12 cellular contexts compared by ENCODE assay signal in genomic region chr3:74613060-74613459, GRCh38. TPM values are rescaled to one million over a fixed set of nuclear protein-coding genes. Genes with fewer than 3 reads are reported as not detected.
DNase-seq lines count a peak whose midpoint lies in the region; ATAC-seq and TF ChIP-seq lines count a peak whose summit lies in the region.
"Had no signal": no experiment of that assay in that cellular context is flagged by ENCODE, and none has a peak within 500 bp of the region (broad histone marks: within the 10 kb centered on the region; RNA-seq: fewer than 3 reads in every experiment).

No MANE protein-coding gene starts in this region.

- peaks cover 11% of the 10 kb centered on the region for H3K4me1 ChIP-seq in hepatocyte (ENCODE audit: insufficient read depth)

- DNase-seq in EL = peak; percentile 64
- DNase-seq in WTC11 (ENCODE audit: low spot score) = no peak
- DNase-seq in hepatocyte (ENCODE audit: low spot score) = no peak
- DNase-seq in skeletal muscle cell (ENCODE audit: low read depth) = no peak
- DNase-seq in GM10266 (ENCODE audit: extremely low spot score) = no peak
- no peak for DNase-seq in foreskin melanocyte
- DNase-seq in NCI-H510A treated with DMSO at 0.1 percent for 48 hours (lab: John Stamatoyannopoulos, UW) = no peak
- DNase-seq: NCI-H146, PC-9 had no signal

- H3K36me3 ChIP-seq in hepatocyte (replicated peaks; ENCODE audit: insufficient read depth, low read depth) = no peaks in the 10 kb centered on the region

- H3K4me1 Mint-ChIP-seq in WTC11 = 0 out of 2 replicates have a peak, but pooled peaks cover 2% of the 10 kb centered on the region

- no peaks in the 10 kb centered on the region for H3K79me2 ChIP-seq in hepatocyte

- ATAC-seq in WTC11 (no peak), GM19452 (IDR thresholded peaks at IDR 0.05; ENCODE audit: unreplicated experiment) (no peak)

- H4K20me1 ChIP-seq in hepatocyte (ENCODE audit: insufficient read depth, poor library complexity, severe bottlenecking) = no peaks in the 10 kb centered on the region

- H3K9me3 Mint-ChIP-seq in WTC11 = no peaks in the 10 kb centered on the region

- no peaks in the 10 kb centered on the region for H3K36me3 Mint-ChIP-seq in WTC11

- peak overlapping the region; percentile 70 for H3K4me3 Mint-ChIP-seq in WTC11
- H3K4me3 Mint-ChIP-seq: stimulated activated naive CD8-positive, alpha-beta T cell treated with anti-CD3 and anti-CD28 coated beads, Interleukin-15, Interleukin-2, amounts not matched to agents 100 ng/mL and 50 ng/mL, for 24 hours had no signal

- H3K4me3 ChIP-seq in hepatocyte (no peak overlapping the region), skeletal muscle cell (ENCODE audit: low read depth, low read length) (peak overlapping the region; percentile 55)
- H3K4me3 ChIP-seq: PC-9 had no signal

- H3K27me3 ChIP-seq in hepatocyte = peaks cover 30% of the 10 kb centered on the region

- no peaks in the 10 kb centered on the region for H3K9me2 ChIP-seq in hepatocyte (replicated peaks; ENCODE audit: insufficient read depth)

- no peaks in the 10 kb centered on the region for H3K9me3 ChIP-seq in hepatocyte (ENCODE audit: low read depth)

- no peak overlapping the region for H2AFZ ChIP-seq in hepatocyte
- H2AFZ ChIP-seq: PC-9 had no signal

- H3K27ac ChIP-seq in hepatocyte = peak overlapping the region; percentile 23
- H3K27ac ChIP-seq: PC-9 had no signal

- H3K27ac Mint-ChIP-seq in WTC11 = no peak overlapping the region
- H3K27ac Mint-ChIP-seq: stimulated activated naive CD8-positive, alpha-beta T cell treated with anti-CD3 and anti-CD28 coated beads, Interleukin-15, Interleukin-2, amounts not matched to agents 100 ng/mL and 50 ng/mL, for 24 hours had no signal

- POLR2A ChIA-PET in WTC11 (lab: Charles Lee) = no interaction called here

- 49% methylated on average over 2 of the region's 2 CpGs for WGBS in hepatocyte (ENCODE audit: low lambda C conversion rate, missing lambda C conversion rate)

- H3K4me2 ChIP-seq in hepatocyte = peak overlapping the region; percentile 88
- H3K4me2 ChIP-seq: PC-9 had no signal

- CTCF ChIA-PET in WTC11 (lab: Charles Lee) = no interaction called here

- H3K27me3 Mint-ChIP-seq in WTC11 (ENCODE audit: low read depth) = peaks cover 76% of the 10 kb centered on the region

- no peak for TF ChIP-seq CTCF in WTC11 (IDR thresholded peaks at IDR 0.05)
- no peak for TF ChIP-seq CTCF in hepatocyte (IDR thresholded peaks at IDR 0.05; ENCODE audit: poor library complexity)
- TF ChIP-seq CTCF in GM10266 (IDR thresholded peaks at IDR 0.05; ENCODE audit: control insufficient read depth, insufficient read depth, low read depth, missing control alignments) = no peak

TF ChIP-seq in WTC11, 78 proteins besides CTCF, POLR2A, EP300 and RAD21 (continues in another document):
- TF ChIP-seq, protein P1, sequence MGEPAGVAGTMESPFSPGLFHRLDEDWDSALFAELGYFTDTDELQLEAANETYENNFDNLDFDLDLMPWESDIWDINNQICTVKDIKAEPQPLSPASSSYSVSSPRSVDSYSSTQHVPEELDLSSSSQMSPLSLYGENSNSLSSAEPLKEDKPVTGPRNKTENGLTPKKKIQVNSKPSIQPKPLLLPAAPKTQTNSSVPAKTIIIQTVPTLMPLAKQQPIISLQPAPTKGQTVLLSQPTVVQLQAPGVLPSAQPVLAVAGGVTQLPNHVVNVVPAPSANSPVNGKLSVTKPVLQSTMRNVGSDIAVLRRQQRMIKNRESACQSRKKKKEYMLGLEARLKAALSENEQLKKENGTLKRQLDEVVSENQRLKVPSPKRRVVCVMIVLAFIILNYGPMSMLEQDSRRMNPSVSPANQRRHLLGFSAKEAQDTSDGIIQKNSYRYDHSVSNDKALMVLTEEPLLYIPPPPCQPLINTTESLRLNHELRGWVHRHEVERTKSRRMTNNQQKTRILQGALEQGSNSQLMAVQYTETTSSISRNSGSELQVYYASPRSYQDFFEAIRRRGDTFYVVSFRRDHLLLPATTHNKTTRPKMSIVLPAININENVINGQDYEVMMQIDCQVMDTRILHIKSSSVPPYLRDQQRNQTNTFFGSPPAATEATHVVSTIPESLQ (CRISPR knock-in tag; IDR thresholded peaks at IDR 0.05) = no peak
- no peak for TF ChIP-seq ZNF219 (CRISPR knock-in tag; IDR thresholded peaks at IDR 0.05; ENCODE audit: borderline replicate concordance)
- TF ChIP-seq ETV6 (CRISPR knock-in tag; IDR thresholded peaks at IDR 0.05) = no peak
- no peak for TF ChIP-seq HMGA2 (CRISPR knock-in tag; IDR thresholded peaks at IDR 0.05)
- TF ChIP-seq PREB (CRISPR knock-in tag; IDR thresholded peaks at IDR 0.05; ENCODE audit: borderline replicate concordance) = no peak
- TF ChIP-seq MYBL2 (CRISPR knock-in tag; IDR thresholded peaks at IDR 0.05) = no peak
- TF ChIP-seq, protein P2, sequence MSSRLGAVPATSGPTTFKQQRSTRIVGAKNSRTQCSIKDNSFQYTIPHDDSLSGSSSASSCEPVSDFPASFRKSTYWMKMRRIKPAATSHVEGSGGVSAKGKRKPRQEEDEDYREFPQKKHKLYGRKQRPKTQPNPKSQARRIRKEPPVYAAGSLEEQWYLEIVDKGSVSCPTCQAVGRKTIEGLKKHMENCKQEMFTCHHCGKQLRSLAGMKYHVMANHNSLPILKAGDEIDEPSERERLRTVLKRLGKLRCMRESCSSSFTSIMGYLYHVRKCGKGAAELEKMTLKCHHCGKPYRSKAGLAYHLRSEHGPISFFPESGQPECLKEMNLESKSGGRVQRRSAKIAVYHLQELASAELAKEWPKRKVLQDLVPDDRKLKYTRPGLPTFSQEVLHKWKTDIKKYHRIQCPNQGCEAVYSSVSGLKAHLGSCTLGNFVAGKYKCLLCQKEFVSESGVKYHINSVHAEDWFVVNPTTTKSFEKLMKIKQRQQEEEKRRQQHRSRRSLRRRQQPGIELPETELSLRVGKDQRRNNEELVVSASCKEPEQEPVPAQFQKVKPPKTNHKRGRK (CRISPR knock-in tag; IDR thresholded peaks at IDR 0.05; ENCODE audit: borderline replicate concordance) = no peak
- no peak for TF ChIP-seq CREM (CRISPR knock-in tag; IDR thresholded peaks at IDR 0.05)
- no peak for TF ChIP-seq NR2C2 (CRISPR knock-in tag; IDR thresholded peaks at IDR 0.05)
- TF ChIP-seq, protein P3, sequence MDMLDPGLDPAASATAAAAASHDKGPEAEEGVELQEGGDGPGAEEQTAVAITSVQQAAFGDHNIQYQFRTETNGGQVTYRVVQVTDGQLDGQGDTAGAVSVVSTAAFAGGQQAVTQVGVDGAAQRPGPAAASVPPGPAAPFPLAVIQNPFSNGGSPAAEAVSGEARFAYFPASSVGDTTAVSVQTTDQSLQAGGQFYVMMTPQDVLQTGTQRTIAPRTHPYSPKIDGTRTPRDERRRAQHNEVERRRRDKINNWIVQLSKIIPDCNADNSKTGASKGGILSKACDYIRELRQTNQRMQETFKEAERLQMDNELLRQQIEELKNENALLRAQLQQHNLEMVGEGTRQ (CRISPR knock-in tag; IDR thresholded peaks at IDR 0.05) = no peak
- TF ChIP-seq, protein P4, sequence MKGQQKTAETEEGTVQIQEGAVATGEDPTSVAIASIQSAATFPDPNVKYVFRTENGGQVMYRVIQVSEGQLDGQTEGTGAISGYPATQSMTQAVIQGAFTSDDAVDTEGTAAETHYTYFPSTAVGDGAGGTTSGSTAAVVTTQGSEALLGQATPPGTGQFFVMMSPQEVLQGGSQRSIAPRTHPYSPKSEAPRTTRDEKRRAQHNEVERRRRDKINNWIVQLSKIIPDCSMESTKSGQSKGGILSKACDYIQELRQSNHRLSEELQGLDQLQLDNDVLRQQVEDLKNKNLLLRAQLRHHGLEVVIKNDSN (CRISPR knock-in tag; IDR thresholded peaks at IDR 0.05) = no peak
- TF ChIP-seq E2F4 (CRISPR knock-in tag; IDR thresholded peaks at IDR 0.05; ENCODE audit: borderline replicate concordance, low read depth) = no peak
- TF ChIP-seq TEAD1 (CRISPR knock-in tag; IDR thresholded peaks at IDR 0.05) = no peak
- TF ChIP-seq TEAD4 (CRISPR knock-in tag; IDR thresholded peaks at IDR 0.05) = no peak
- no peak for TF ChIP-seq ERG (CRISPR knock-in tag; IDR thresholded peaks at IDR 0.05)
- no peak for TF ChIP-seq NFYB (CRISPR knock-in tag; conservative IDR thresholded peaks at IDR 0.05; ENCODE audit: low read depth)
- TF ChIP-seq NFATC4 (CRISPR knock-in tag; IDR thresholded peaks at IDR 0.05) = no peak
- no peak for TF ChIP-seq RORB (CRISPR knock-in tag; IDR thresholded peaks at IDR 0.05)

RNA-seq across cellular contexts. Expression of gene CNTN3, which starts 1.4 kb away (rescaled TPM):
- total RNA-seq in WTC11 (2021) (0.14 to 0.17 TPM (median 0.14 TPM) in 3 replicates), hepatocyte (10.5 and 12.1 TPM in 2 replicates)
- 4.1 and 4.3 TPM in 2 replicates for polyA plus RNA-seq in hepatocyte
- total RNA-seq: mononuclear cell, PC-9 had no signal
